ENCODE assay signal across 18 cellular contexts in genomic region chr2:237766334-237766733, GRCh38. TPM values are rescaled to one million over a fixed set of nuclear protein-coding genes. Genes with fewer than 3 reads are reported as not detected.
DNase-seq lines count a peak whose midpoint lies in the region; ATAC-seq, FAIRE-seq and TF ChIP-seq lines count a peak whose summit lies in the region.
"Had no signal": no experiment of that assay in that cellular context is flagged by ENCODE, and none has a peak within 500 bp of the region (broad histone marks: within the 10 kb centered on the region; RNA-seq: fewer than 3 reads in every experiment).

No MANE protein-coding gene starts in this region.

- H3K36me3 Mint-ChIP-seq in WTC11, result peaks cover 30% of the 10 kb centered on the region

- 33 to 63% methylated on average over 2 of the region's 2 CpGs for WGBS in heart right ventricle, 2 donors
- WGBS in psoas muscle, 3 donors, result 25 to 45% (median 39%) methylated on average over 2 of the region's 2 CpGs
- WGBS in small intestine, 3 donors, result 72 to 75% (median 75%) methylated on average over 2 of the region's 2 CpGs

- intact Hi-C loops in heart right ventricle (cut with DNase I) (no loop called here), psoas muscle (cut with DNase I) (no loop called here), sciatic nerve (cut with DNase I) (no loop called here)

- no peak overlapping the region for H3K4me3 ChIP-seq in heart right ventricle
- no peak overlapping the region for H3K4me3 ChIP-seq in psoas muscle
- H3K4me3 ChIP-seq in small intestine (ENCODE audit: low read depth in 1 of 2, low read length in 2 of 2), result no peak overlapping the region
- H3K4me3 ChIP-seq: BLaER1 treated with 17β-estradiol and CSF1 and Interleukin-3, amounts not matched to agents 10 nM and 100 nM had no signal

- H3K36me3 ChIP-seq in heart right ventricle, result peaks cover 0 to 97% (median 17%) of the 10 kb centered on the region in 9 donors
- H3K36me3 ChIP-seq in psoas muscle (ENCODE audit: insufficient read depth in 1 of 2, low read depth in 1 of 2), result peaks cover 5 to 85% of the 10 kb centered on the region in 2 donors
- H3K36me3 ChIP-seq in small intestine (ENCODE audit: control insufficient read depth in 2 of 2, insufficient read depth in 2 of 2, low read length in 2 of 2), result peaks cover 5 to 16% of the 10 kb centered on the region in 2 donors

- H3K27ac Mint-ChIP-seq in WTC11, result no peak overlapping the region

- H3K4me1 ChIP-seq in heart right ventricle (peaks cover 0 to 32% (median 9%) of the 10 kb centered on the region in 9 donors), psoas muscle (peaks cover 9% of the 10 kb centered on the region), small intestine (ENCODE audit: control insufficient read depth in 2 of 2, insufficient read depth in 1 of 2, low read depth in 1 of 2, low read length in 1 of 2) (no peaks in the 10 kb centered on the region)
- H3K4me1 ChIP-seq: BLaER1 treated with 17β-estradiol and CSF1 and Interleukin-3, amounts not matched to agents 10 nM and 100 nM had no signal

- DNase-seq in D341Med (ENCODE audit: low spot score) (peak; percentile 4), WTC11 (ENCODE audit: low spot score) (no peak), heart right ventricle (no peak), psoas muscle (no peak), sciatic nerve (ENCODE audit: low spot score) (no peak), small intestine (no peak), NCI-H82 treated with DMSO at 0.1 percent for 48 hours (lab: John Stamatoyannopoulos, UW; ENCODE audit: unreplicated experiment) (no peak)
- DNase-seq: activated CD8-positive, alpha-beta memory T cell treated with anti-CD3 and anti-CD28 coated beads, Interleukin-2, amount 50 U/mL, for 4 hours; activated naive CD4-positive, alpha-beta T cell treated with anti-CD3 and anti-CD28 coated beads, Interleukin-2, amount 50 U/mL, for 16 hours; mammary epithelial cell; NCI-H1417; substantia nigra had no signal

- H3K4me3 Mint-ChIP-seq in WTC11, result no peak overlapping the region

- H3K4me1 Mint-ChIP-seq in WTC11, result no peaks in the 10 kb centered on the region

- H3K27ac ChIP-seq in heart right ventricle, result peak overlapping the region in 6 of 10 donors; percentile 43 to 78 (median 69)
- H3K27ac ChIP-seq in psoas muscle, result peak overlapping the region; percentile 32
- no peak overlapping the region for H3K27ac ChIP-seq in small intestine (ENCODE audit: low read depth in 1 of 2, low read length in 1 of 2)
- H3K27ac ChIP-seq: BLaER1 treated with 17β-estradiol and CSF1 and Interleukin-3, amounts not matched to agents 10 nM and 100 nM; HL-60; VCaP had no signal

- H3K27me3 Mint-ChIP-seq in WTC11 (ENCODE audit: low read depth), result no peaks in the 10 kb centered on the region

- H3K9me3 Mint-ChIP-seq in WTC11, result no peaks in the 10 kb centered on the region

- peak; percentile 34; the same call in 1 of the 2 replicates for ATAC-seq in WTC11
- peak in 7 of 8 donors; percentile 18 to 86 (median 54) for ATAC-seq in heart right ventricle
- peak in 3 of 4 donors; percentile 44 to 76 (median 55) for ATAC-seq in psoas muscle
- ATAC-seq in sciatic nerve, result no peak
- ATAC-seq in HG02885 (IDR thresholded peaks at IDR 0.05; ENCODE audit: poor library complexity, unreplicated experiment), result no peak

- CTCF ChIA-PET in WTC11 (lab: Charles Lee), result no interaction called here

- POLR2A ChIA-PET in WTC11 (lab: Charles Lee), result no interaction called here

- H3K27me3 ChIP-seq in heart right ventricle (no peaks in the 10 kb centered on the region), psoas muscle (ENCODE audit: insufficient read depth in 3 of 3, low read length in 2 of 3) (no peaks in the 10 kb centered on the region), small intestine (ENCODE audit: control insufficient read depth in 2 of 2, insufficient read depth in 2 of 2, low read length in 2 of 2) (no peaks in the 10 kb centered on the region)
- H3K27me3 ChIP-seq: BLaER1 treated with 17β-estradiol and CSF1 and Interleukin-3, amounts not matched to agents 10 nM and 100 nM had no signal

- H3K9me3 ChIP-seq in heart right ventricle, result no peaks in the 10 kb centered on the region
- no peaks in the 10 kb centered on the region for H3K9me3 ChIP-seq in psoas muscle
- no peaks in the 10 kb centered on the region for H3K9me3 ChIP-seq in small intestine (ENCODE audit: control insufficient read depth, low read depth)
- H3K9me3 ChIP-seq: BLaER1 treated with 17β-estradiol and CSF1 and Interleukin-3, amounts not matched to agents 10 nM and 100 nM had no signal

- TF ChIP-seq CTCF in WTC11 (IDR thresholded peaks at IDR 0.05) (no peak), heart right ventricle (IDR thresholded peaks at IDR 0.05) (no peak), psoas muscle (IDR thresholded peaks at IDR 0.05) (no peak)

- FAIRE-seq in small intestine (lab: Jason Lieb, UNC), result no peak
- FAIRE-seq: colon, GM12892 had no signal

TF ChIP-seq in WTC11, 78 proteins besides CTCF, POLR2A, EP300 and RAD21:
- TF ChIP-seq MXD4 (CRISPR knock-in tag; IDR thresholded peaks at IDR 0.05; ENCODE audit: borderline replicate concordance) (no peak), CDX4 (CRISPR knock-in tag; IDR thresholded peaks at IDR 0.05; ENCODE audit: borderline replicate concordance) (no peak), ZBTB21 (CRISPR knock-in tag; IDR thresholded peaks at IDR 0.05; ENCODE audit: borderline replicate concordance) (no peak), KAT7 (CRISPR knock-in tag; IDR thresholded peaks at IDR 0.05; ENCODE audit: borderline replicate concordance) (no peak), ZNF263 (CRISPR knock-in tag; IDR thresholded peaks at IDR 0.05; ENCODE audit: low read depth) (no peak), GRHL2 (CRISPR knock-in tag; IDR thresholded peaks at IDR 0.05; ENCODE audit: insufficient replicate concordance, severe bottlenecking) (no peak), STAT6 (CRISPR knock-in tag; conservative IDR thresholded peaks at IDR 0.05; ENCODE audit: low read depth) (no peak), GTF2I (CRISPR knock-in tag; conservative IDR thresholded peaks at IDR 0.05) (no peak), ZNF396 (CRISPR knock-in tag; IDR thresholded peaks at IDR 0.05; ENCODE audit: borderline replicate concordance) (no peak), ZNF317 (CRISPR knock-in tag; IDR thresholded peaks at IDR 0.05; ENCODE audit: borderline replicate concordance, low read depth) (no peak), ZNF138 (CRISPR knock-in tag; conservative IDR thresholded peaks at IDR 0.05) (no peak), RELA (CRISPR knock-in tag; IDR thresholded peaks at IDR 0.05; ENCODE audit: borderline replicate concordance) (no peak), TEAD1 (CRISPR knock-in tag; IDR thresholded peaks at IDR 0.05) (no peak), RORB (CRISPR knock-in tag; IDR thresholded peaks at IDR 0.05) (no peak), FOXJ3 (CRISPR knock-in tag; IDR thresholded peaks at IDR 0.05; ENCODE audit: borderline replicate concordance) (no peak), ZMAT4 (CRISPR knock-in tag; IDR thresholded peaks at IDR 0.05) (no peak)

RNA-seq across cellular contexts. Expression of gene RBM44, which starts 32.2 kb away (rescaled TPM):
- total RNA-seq in WTC11 (2021) (0.53 to 1.3 TPM (median 0.71 TPM) in 3 replicates), heart right ventricle (under 1 TPM; 0.19 to 0.83 (median 0.32) TPM), psoas muscle (under 1 TPM; 0.17 to 0.58 (median 0.38) TPM), sciatic nerve (1.2 TPM)
- polyA plus RNA-seq in heart right ventricle (under 1 TPM; 0.13 to 0.80 TPM), psoas muscle (under 1 TPM; 0.06 to 0.39 (median 0.14) TPM), small intestine (under 1 TPM in 2 of 3 donors, not detected in 1; 0.12 to 0.22 TPM)

Comparison
In these comparisons a context has a peak if more than half of its experiments do, and no peak if none do; other contexts are left out.
1. ATAC-seq: peak in WTC11 (single experiment), heart right ventricle (7 of 8) and psoas muscle (3 of 4); none in sciatic nerve (single experiment) and HG02885 (single experiment).
2. H3K27ac ChIP-seq: peak in heart right ventricle (6 of 10) and psoas muscle (single experiment); none in small intestine (0 of 2).